In genomic region chr12:127145929-127146789, GRCh38 we compare ENCODE assay signal across 8 cellular contexts.
DNase-seq lines count a peak whose midpoint lies in the region; ATAC-seq lines count a peak whose summit lies in the region.

No MANE protein-coding gene starts in this region.

- ATAC-seq in HG02759 (IDR thresholded peaks at IDR 0.05; ENCODE audit: unreplicated experiment), result peak; percentile 44
- no peak for ATAC-seq in HG02973 (IDR thresholded peaks at IDR 0.05; ENCODE audit: unreplicated experiment)

- DNase-seq in activated CD8-positive, alpha-beta memory T cell treated with anti-CD3 and anti-CD28 coated beads for 4 hours (ENCODE audit: low read depth in 2 of 2), result peak; percentile 58 to 66
- peak; percentile 24 for DNase-seq in effector CD4-positive, alpha-beta T cell
- DNase-seq in midbrain (lab: John Stamatoyannopoulos, UW) (peak; percentile 64), SW 1271 (lab: John Stamatoyannopoulos, UW) (no peak), A172 (ENCODE audit: low spot score) (no peak)
- DNase-seq in stimulated activated CD8-positive, alpha-beta memory T cell treated with anti-CD3 and anti-CD28 coated beads, Interleukin-2, amount 100 ng/mL, for 48 hours (ENCODE audit: low read depth in 2 of 2), result peak; percentile 68 to 71

Comparison
In these comparisons a context has a peak if more than half of its experiments do, and no peak if none do; other contexts are left out.
1. DNase-seq: peak in activated CD8-positive, alpha-beta memory T cell treated with anti-CD3 and anti-CD28 coated beads for 4 hours (2 of 2), effector CD4-positive, alpha-beta T cell (single experiment), midbrain (single experiment) and stimulated activated CD8-positive, alpha-beta memory T cell treated with anti-CD3 and anti-CD28 coated beads, Interleukin-2, amount 100 ng/mL, for 48 hours (2 of 2); none in SW 1271 (0 of 2) and A172 (single experiment).